ENCODE assay signal across 3 cellular contexts in genomic region chr22:45640941-45641621, GRCh38.
TF ChIP-seq lines count a peak whose summit lies in the region.

No MANE protein-coding gene starts in this region.

TF ChIP-seq in A549, 52 proteins besides CTCF, POLR2A, EP300 and RAD21:
- TF ChIP-seq ZFP36 (IDR thresholded peaks at IDR 0.05; ENCODE audit: borderline replicate concordance, partially characterized antibody), result peak; percentile 31
- no peak for TF ChIP-seq SREBF2 (IDR thresholded peaks at IDR 0.05)
- no peak for TF ChIP-seq RNF2 (IDR thresholded peaks at IDR 0.05; ENCODE audit: borderline replicate concordance, low read depth)

TF ChIP-seq in H1, 55 proteins besides CTCF, POLR2A, EP300 and RAD21:
- TF ChIP-seq HDAC6 (IDR thresholded peaks at IDR 0.05; ENCODE audit: low read depth, low read length) (no peak), BRCA1 (IDR thresholded peaks at IDR 0.05; ENCODE audit: low read depth, low read length) (no peak), KDM1A (IDR thresholded peaks at IDR 0.05; ENCODE audit: borderline replicate concordance, low read length) (peak; percentile 23; the same call in 1 of the 2 replicates), GTF2F1 (IDR thresholded peaks at IDR 0.05; ENCODE audit: borderline replicate concordance, low read depth, low read length) (no peak)

TF ChIP-seq in GM23338, 12 proteins besides CTCF, POLR2A, EP300 and RAD21:
- TF ChIP-seq JUNB (IDR thresholded peaks at IDR 0.05; ENCODE audit: unreplicated experiment) (no peak), ZNF331 (CRISPR knock-in tag; IDR thresholded peaks at IDR 0.05; ENCODE audit: low read depth) (no peak)
TF ChIP-seq in GM23338: peak in this region for 0.
